ENCODE assay signal across 14 cellular contexts in the genomic region with DNA sequence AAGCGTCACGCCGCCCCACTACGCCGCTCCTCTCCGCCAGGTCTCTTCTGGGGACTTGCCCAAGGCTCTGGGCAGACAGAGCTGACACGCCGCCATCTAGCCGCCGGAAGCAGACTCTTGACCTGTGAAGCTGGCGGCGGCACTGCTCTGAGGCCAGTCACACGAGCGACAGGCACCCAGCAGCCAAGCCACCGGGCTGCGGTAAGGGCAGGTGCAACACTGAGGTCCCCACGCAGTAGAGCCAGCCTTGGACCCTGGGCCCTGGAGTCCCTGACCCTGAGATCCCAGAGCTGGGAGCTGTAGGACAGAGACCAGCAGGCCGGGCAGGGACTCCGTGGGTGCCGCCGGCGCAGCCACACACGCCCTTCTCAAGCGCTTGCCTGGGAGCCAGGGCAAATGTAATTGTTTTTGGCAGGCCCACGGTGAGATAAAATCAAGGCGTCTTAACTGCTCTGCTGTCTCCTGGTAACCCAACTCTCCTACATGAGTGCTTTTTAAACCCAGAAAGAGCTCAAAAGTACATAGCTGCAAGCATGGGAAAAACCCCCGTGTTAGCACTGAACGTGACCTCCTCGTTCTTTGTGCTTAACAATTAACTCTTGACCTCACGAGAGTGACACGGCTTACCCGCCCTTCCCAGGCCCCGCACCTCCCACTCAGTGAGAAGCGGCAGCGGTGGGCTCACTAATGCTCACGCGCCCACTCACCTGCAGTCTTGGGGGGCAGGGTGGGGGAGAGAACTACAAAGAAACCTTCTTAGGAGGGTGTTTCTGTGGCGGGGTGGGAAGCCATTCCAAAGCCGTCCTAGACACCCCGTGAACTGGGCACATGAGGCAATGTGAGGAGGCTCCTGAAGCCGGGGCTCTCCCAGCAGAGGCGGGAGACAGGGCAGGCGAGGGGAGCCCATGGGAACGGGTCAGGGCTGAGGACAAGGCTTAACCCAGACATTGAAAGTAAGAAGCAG. TPM values are rescaled to one million over a fixed set of nuclear protein-coding genes. Genes with fewer than 3 reads are reported as not detected.
DNase-seq lines count a peak whose midpoint lies in the region; ATAC-seq and TF ChIP-seq lines count a peak whose summit lies in the region.
"Had no signal": no experiment of that assay in that cellular context is flagged by ENCODE, and none has a peak within 500 bp of the region (broad histone marks: within the 10 kb centered on the region; RNA-seq: fewer than 3 reads in every experiment).

No MANE protein-coding gene starts in this region.

- intact Hi-C loops in spleen (cut with DNase I; ENCODE audit: low total_unique reads): no loop called here

- H3K4me3 Mint-ChIP-seq in naive thymus-derived CD8-positive, alpha-beta T cell: no peak overlapping the region
- H3K4me3 Mint-ChIP-seq in stimulated activated memory B cell treated with anti-CD40 and anti-IgM and Interleukin-4, amounts not matched to agents 10 μg/mL and 1 μg/mL and 100 μg/mL, for 72 hours: no peak overlapping the region

- H3K27me3 Mint-ChIP-seq in naive thymus-derived CD8-positive, alpha-beta T cell: no peaks in the 10 kb centered on the region
- no peaks in the 10 kb centered on the region for H3K27me3 Mint-ChIP-seq in stimulated activated memory B cell treated with anti-CD40 and anti-IgM and Interleukin-4, amounts not matched to agents 10 μg/mL and 1 μg/mL and 100 μg/mL, for 72 hours

- peaks cover 0 to 3% (median 0%) of the 10 kb centered on the region in 4 donors for H3K36me3 ChIP-seq in liver (ENCODE audit: control insufficient read depth in 4 of 4, insufficient read depth in 3 of 4, low read depth in 1 of 4, low read length in 3 of 4)
- peaks cover 0 to 28% (median 8%) of the 10 kb centered on the region in 6 donors for H3K36me3 ChIP-seq in spleen

- ATAC-seq in naive thymus-derived CD8-positive, alpha-beta T cell: no peak
- ATAC-seq in HG03460 (IDR thresholded peaks at IDR 0.05; ENCODE audit: unreplicated experiment): no peak
- ATAC-seq in stimulated activated memory B cell treated with anti-CD40 and anti-IgM and Interleukin-4, amounts not matched to agents 10 μg/mL and 1 μg/mL and 100 μg/mL, for 72 hours: no peak

- peaks cover 0 to 4% (median 0%) of the 10 kb centered on the region in 9 donors for H3K9me3 Mint-ChIP-seq in naive thymus-derived CD8-positive, alpha-beta T cell
- peaks cover 4% of the 10 kb centered on the region for H3K9me3 Mint-ChIP-seq in stimulated activated memory B cell treated with anti-CD40 and anti-IgM and Interleukin-4, amounts not matched to agents 10 μg/mL and 1 μg/mL and 100 μg/mL, for 72 hours

- H3K27me3 ChIP-seq in liver (ENCODE audit: control insufficient read depth in 4 of 4, insufficient read depth in 4 of 4, low read length in 3 of 4) (no peaks in the 10 kb centered on the region), spleen (replicated peaks in 1 of 7) (no peaks in the 10 kb centered on the region)

- H3K27ac ChIP-seq in liver (ENCODE audit: low read depth in 1 of 2, low read length in 2 of 2): peak overlapping the region; percentile 47 to 77
- H3K27ac ChIP-seq in spleen: no peak overlapping the region

- H3K36me3 Mint-ChIP-seq in naive thymus-derived CD8-positive, alpha-beta T cell: peaks cover 8 to 10% (median 8%) of the 10 kb centered on the region in 3 donors
- H3K36me3 Mint-ChIP-seq in stimulated activated memory B cell treated with anti-CD40 and anti-IgM and Interleukin-4, amounts not matched to agents 10 μg/mL and 1 μg/mL and 100 μg/mL, for 72 hours: peaks cover 42% of the 10 kb centered on the region

- no peak for TF ChIP-seq RAD21 in liver (IDR thresholded peaks at IDR 0.05)

- POLR2A ChIA-PET in naive thymus-derived CD8-positive, alpha-beta T cell (lab: Charles Lee): no interaction called here

- H3K4me3 ChIP-seq in LNCaP clone FGC (ENCODE audit: low read depth, low read length) (peak overlapping the region; percentile 38), liver (ENCODE audit: low read depth in 1 of 3, low read length in 3 of 3) (peak overlapping the region in 1 of 3 donors; percentile 6), spleen (peak overlapping the region in 1 of 8 donors; percentile 17)

- TF ChIP-seq CTCF in LNCaP clone FGC (IDR thresholded peaks at IDR 0.05; ENCODE audit: control insufficient read depth, extremely low read depth, insufficient read depth) (no peak), liver (IDR thresholded peaks at IDR 0.05; ENCODE audit: low read depth, low read length, missing input control) (no peak), spleen (IDR thresholded peaks at IDR 0.05 in 8 of 11, conservative IDR thresholded peaks at IDR 0.05 in 3 of 11) (no peak)

- DNase-seq in LNCaP clone FGC (ENCODE audit: low read depth) (peak; percentile 73), cerebellum (ENCODE audit: low spot score) (peak; percentile 53), spleen (peak; percentile 77), DMS114 treated with DMSO at 0.1 percent for 48 hours (lab: John Stamatoyannopoulos, UW; ENCODE audit: unreplicated experiment) (no peak)
- DNase-seq in naive thymus-derived CD8-positive, alpha-beta T cell: no peak
- DNase-seq: Caco-2, cerebellar nuclear complex, GOT3, NCI-H1436 treated with DMSO at 0.1 percent for 48 hours, SW 1271 had no signal

- no peak overlapping the region for H3K27ac Mint-ChIP-seq in naive thymus-derived CD8-positive, alpha-beta T cell
- no peak overlapping the region for H3K27ac Mint-ChIP-seq in stimulated activated memory B cell treated with anti-CD40 and anti-IgM and Interleukin-4, amounts not matched to agents 10 μg/mL and 1 μg/mL and 100 μg/mL, for 72 hours

- 41% methylated on average over 44 of the region's 44 CpGs for WGBS in liver
- WGBS in spleen, 5 donors: 76 to 89% (median 81%) methylated on average over 33 to 44 of the region's 44 CpGs

- peaks cover 0 to 4% (median 0%) of the 10 kb centered on the region in 4 donors for H3K4me1 Mint-ChIP-seq in naive thymus-derived CD8-positive, alpha-beta T cell
- peaks cover 11% of the 10 kb centered on the region for H3K4me1 Mint-ChIP-seq in stimulated activated memory B cell treated with anti-CD40 and anti-IgM and Interleukin-4, amounts not matched to agents 10 μg/mL and 1 μg/mL and 100 μg/mL, for 72 hours

- H3K4me1 ChIP-seq in liver (ENCODE audit: control insufficient read depth in 4 of 4, insufficient read depth in 4 of 4, low read length in 3 of 4) (peaks cover 12 to 60% (median 36%) of the 10 kb centered on the region in 4 donors), spleen (peaks cover 0 to 14% (median 0%) of the 10 kb centered on the region in 6 donors)
- H3K4me1 ChIP-seq: Caco-2 had no signal

- TF ChIP-seq POLR2A in spleen (IDR thresholded peaks at IDR 0.05): no peak

- no peak overlapping the region for H3K9ac ChIP-seq in liver (ENCODE audit: low read depth in 1 of 2, low read length in 2 of 2)

- H3K9me3 ChIP-seq in liver (ENCODE audit: control insufficient read depth in 4 of 4, low read length in 3 of 4) (no peaks in the 10 kb centered on the region), spleen (no peaks in the 10 kb centered on the region)
- H3K9me3 ChIP-seq: Caco-2 had no signal

TF ChIP-seq in liver, 16 proteins besides CTCF, POLR2A, EP300 and RAD21:
- TF ChIP-seq SP1 (IDR thresholded peaks at IDR 0.05) (peak; percentile 82), JUND (IDR thresholded peaks at IDR 0.05) (no peak), GABPA (IDR thresholded peaks at IDR 0.05 in 1 of 2, conservative IDR thresholded peaks at IDR 0.05 in 1 of 2) (peak in 1 of 2 donors; percentile 36), YY1 (IDR thresholded peaks at IDR 0.05) (peak; percentile 78), HNF4A (conservative IDR thresholded peaks at IDR 0.05) (peak; percentile 76 to 79), HNF4G (IDR thresholded peaks at IDR 0.05) (peak; percentile 35), RXRA (IDR thresholded peaks at IDR 0.05) (peak; percentile 21 to 60)
- TF ChIP-seq, protein P1, sequence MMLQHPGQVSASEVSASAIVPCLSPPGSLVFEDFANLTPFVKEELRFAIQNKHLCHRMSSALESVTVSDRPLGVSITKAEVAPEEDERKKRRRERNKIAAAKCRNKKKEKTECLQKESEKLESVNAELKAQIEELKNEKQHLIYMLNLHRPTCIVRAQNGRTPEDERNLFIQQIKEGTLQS (IDR thresholded peaks at IDR 0.05): no peak
- TF ChIP-seq, protein P2, sequence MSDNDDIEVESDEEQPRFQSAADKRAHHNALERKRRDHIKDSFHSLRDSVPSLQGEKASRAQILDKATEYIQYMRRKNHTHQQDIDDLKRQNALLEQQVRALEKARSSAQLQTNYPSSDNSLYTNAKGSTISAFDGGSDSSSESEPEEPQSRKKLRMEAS (IDR thresholded peaks at IDR 0.05): peak; percentile 40

RNA-seq across cellular contexts. Expression of a gene that starts 8.5 kb away (rescaled TPM):
- total RNA-seq in cerebellum (0.73 TPM), liver (1 to 10 TPM; 2.9 to 6.7 TPM), spleen (10 to 100 TPM in 1 of 7 donors, 1 to 10 TPM in 6; 3.0 to 14.2 (median 6.1) TPM)
- polyA plus RNA-seq in liver (10 to 100 TPM in 1 of 2 donors, 1 to 10 TPM in 1; 8.0 to 23.1 TPM), spleen (1 to 10 TPM; 3.7 to 6.4 (median 3.9) TPM)
- under 1 TPM in 1 of 2 experiments, not detected in 1; 0.25 TPM for total RNA-seq in naive thymus-derived CD8-positive, alpha-beta T cell
- under 1 TPM in 1 of 3 donors, not detected in 2; 0.11 TPM for polyA plus RNA-seq in naive thymus-derived CD8-positive, alpha-beta T cell
- polyA plus RNA-seq: neural cell had no signal

RNA-seq across cellular contexts. Expression of a gene that starts 52.1 kb away (rescaled TPM):
- 2.7 TPM for total RNA-seq in cerebellum
- 10 to 100 TPM; 27.9 to 33.5 TPM for total RNA-seq in liver
- polyA plus RNA-seq in liver: 10 to 100 TPM; 15.5 to 25.4 TPM
- 10 to 100 TPM in 5 of 7 donors, 1 to 10 TPM in 2; 7.1 to 19.2 (median 13.3) TPM for total RNA-seq in spleen
- 1 to 10 TPM; 3.9 to 7.3 (median 5.0) TPM for polyA plus RNA-seq in spleen
- total RNA-seq in naive thymus-derived CD8-positive, alpha-beta T cell: 1 to 10 TPM; 7.0 to 9.5 TPM
- polyA plus RNA-seq in naive thymus-derived CD8-positive, alpha-beta T cell: 1 to 10 TPM; 1.4 to 3.8 (median 2.5) TPM
- polyA plus RNA-seq: neural cell had no signal

Comparison
In these comparisons a context has a peak if more than half of its experiments do, and no peak if none do; other contexts are left out.
1. DNase-seq: peak in LNCaP clone FGC (single experiment), cerebellum (single experiment) and spleen (single experiment); none in naive thymus-derived CD8-positive, alpha-beta T cell (0 of 10) and DMS114 treated with DMSO at 0.1 percent for 48 hours (single experiment).
2. H3K27ac ChIP-seq: peak in liver (2 of 2); none in spleen (0 of 8).